Comparison of ENCODE assay signal across 8 cellular contexts in genomic region chr2:199458806-199459285, GRCh38. TPM values are rescaled to one million over a fixed set of nuclear protein-coding genes. Genes with fewer than 3 reads are reported as not detected.
DNase-seq lines count a peak whose midpoint lies in the region; ATAC-seq and TF ChIP-seq lines count a peak whose summit lies in the region.

No MANE protein-coding gene starts in this region.

- H3K9me3 ChIP-seq in GM23248 (ENCODE audit: low read depth): no peaks in the 10 kb centered on the region
- no peaks in the 10 kb centered on the region for H3K9me3 ChIP-seq in PC-3 (ENCODE audit: low read length)
- no peaks in the 10 kb centered on the region for H3K9me3 ChIP-seq in effector memory CD4-positive, alpha-beta T cell (ENCODE audit: control insufficient read depth, low read length)
- no peaks in the 10 kb centered on the region for H3K9me3 ChIP-seq in mucosa of stomach (ENCODE audit: control insufficient read depth, low read length)

- POLR2A ChIA-PET in PC-3 (lab: Charles Lee; ENCODE audit: unreplicated experiment): no interaction called here

- H3K27ac ChIP-seq in GM23248 (peak overlapping the region; percentile 80), PC-3 (ENCODE audit: low read length) (peak overlapping the region; percentile 75)
- no peak overlapping the region for H3K27ac ChIP-seq in effector memory CD4-positive, alpha-beta T cell (ENCODE audit: insufficient read depth, low read length, poor library complexity, severe bottlenecking)

- peak; percentile 61 for DNase-seq in GM06990 (ENCODE audit: extremely low read depth, insufficient read length)
- peak; percentile 71 for DNase-seq in GM23248
- peak; percentile 29 for DNase-seq in PC-3
- no peak for DNase-seq in effector memory CD4-positive, alpha-beta T cell
- no peak for DNase-seq in globus pallidus (ENCODE audit: low spot score)
- no peak for DNase-seq in ACHN
- DNase-seq in SW480 (ENCODE audit: low spot score): no peak

- H2AFZ ChIP-seq in GM23248: peak overlapping the region; percentile 91
- peak overlapping the region; percentile 97 for H2AFZ ChIP-seq in PC-3 (ENCODE audit: low read length)

- no peaks in the 10 kb centered on the region for H3K9me2 ChIP-seq in GM23248 (ENCODE audit: insufficient read depth)
- no peaks in the 10 kb centered on the region for H3K9me2 ChIP-seq in PC-3 (replicated peaks; ENCODE audit: low read length)

- H3K9ac ChIP-seq in GM23248 (peak overlapping the region; percentile 87), PC-3 (ENCODE audit: low read length) (peak overlapping the region; percentile 90), mucosa of stomach (ENCODE audit: low read length) (peak overlapping the region; percentile 70)

- peaks cover 53% of the 10 kb centered on the region for H3K79me2 ChIP-seq in GM23248 (ENCODE audit: insufficient read depth)
- H3K79me2 ChIP-seq in PC-3 (ENCODE audit: low read length): no peaks in the 10 kb centered on the region

- no TSS peak for BruUV-seq in PC-3 (replicated peaks; lab: Mats Ljungman, UMichigan)

- peaks cover 19% of the 10 kb centered on the region for H3F3A ChIP-seq in GM23248 (ENCODE audit: insufficient read depth)
- no peaks in the 10 kb centered on the region for H3F3A ChIP-seq in PC-3 (ENCODE audit: low read length, unreplicated experiment)

- in situ Hi-C loops in GM23248 (cut with MboI): no loop called here
- in situ Hi-C loops in ACHN (cut with HindIII; ENCODE audit: low pct_ligation_motif_present, low pct_unique_long_range_greater_than_20kb, low sequenced_read_pairs): no loop called here

- 0 to 1% methylated on average over 49 to 53 of the region's 56 CpGs for WGBS in GM23248 (ENCODE audit: low coverage in 1 of 2, low lambda C conversion rate in 2 of 2, missing lambda C conversion rate in 2 of 2), 2 experiments

- H3K36me3 ChIP-seq in GM06990 (ENCODE audit: control insufficient read depth, insufficient read depth, low read length) (no peaks in the 10 kb centered on the region), GM23248 (ENCODE audit: low read depth) (0 out of 2 replicates have a peak, but pooled peaks cover 4% of the 10 kb centered on the region), PC-3 (ENCODE audit: low read depth, low read length) (no peaks in the 10 kb centered on the region), mucosa of stomach (ENCODE audit: control insufficient read depth, insufficient read depth, low read length) (no peaks in the 10 kb centered on the region)
- no peaks in the 10 kb centered on the region for H3K36me3 ChIP-seq in effector memory CD4-positive, alpha-beta T cell (ENCODE audit: control insufficient read depth, insufficient read depth, low read length)

- H3K4me1 ChIP-seq in GM23248 (ENCODE audit: insufficient read depth): peaks cover 27% of the 10 kb centered on the region
- H3K4me1 ChIP-seq in PC-3 (ENCODE audit: insufficient read depth, low read length): peaks cover 14% of the 10 kb centered on the region
- H3K4me1 ChIP-seq in effector memory CD4-positive, alpha-beta T cell (ENCODE audit: control insufficient read depth, insufficient read depth, low read length, poor library complexity, severe bottlenecking): peaks cover 43% of the 10 kb centered on the region
- peaks cover 39% of the 10 kb centered on the region for H3K4me1 ChIP-seq in mucosa of stomach (ENCODE audit: control insufficient read depth, insufficient read depth, low read length)

- peak; percentile 16 for ATAC-seq in PC-3

- H3K4me3 ChIP-seq in GM06990 (replicated peaks; ENCODE audit: low read depth, low read length) (peak overlapping the region; percentile 78), GM23248 (peak overlapping the region; percentile 89), PC-3 (ENCODE audit: low read length) (peak overlapping the region; percentile 79), mucosa of stomach (ENCODE audit: low read length) (peak overlapping the region; percentile 33)
- peak overlapping the region; percentile 92 for H3K4me3 ChIP-seq in effector memory CD4-positive, alpha-beta T cell (ENCODE audit: insufficient read depth, low read depth, low read length, poor library complexity, severe bottlenecking)

- H3K4me2 ChIP-seq in GM23248 (ENCODE audit: unreplicated experiment) (peak overlapping the region; percentile 91), PC-3 (ENCODE audit: low read length) (peak overlapping the region; percentile 90)

- no peaks in the 10 kb centered on the region for H4K20me1 ChIP-seq in GM23248 (ENCODE audit: insufficient read depth)
- no peaks in the 10 kb centered on the region for H4K20me1 ChIP-seq in PC-3 (ENCODE audit: low read length)

- CTCF ChIA-PET in PC-3 (lab: Charles Lee): interaction anchor here (0.6 kb wide), 1 partner anchor 914 kb away, joined by 4 read pairs; no protein-coding TSS in a partner anchor

- TF ChIP-seq CTCF in GM06990 (IDR thresholded peaks at IDR 0.05; ENCODE audit: insufficient read depth, low read length, poor library complexity, severe bottlenecking) (no peak), PC-3 (conservative IDR thresholded peaks at IDR 0.05; ENCODE audit: low read depth, low read length) (0 out of 2 replicates have a peak, but pooled peaks have one; percentile 15)

- intact Hi-C loops in PC-3 (cut with micrococcal nuclease): loop anchor here (1.0 to 2.0 kb wide), 3 partner anchors 93 to 198 kb away; no protein-coding TSS in a partner anchor

- no peaks in the 10 kb centered on the region; the same call in none of the 2 replicates for H3K27me3 ChIP-seq in GM06990 (replicated peaks; ENCODE audit: control insufficient read depth, insufficient read depth, low read length)
- H3K27me3 ChIP-seq in GM23248 (replicated peaks; ENCODE audit: insufficient read depth): no peaks in the 10 kb centered on the region
- H3K27me3 ChIP-seq in PC-3 (ENCODE audit: low read length): no peaks in the 10 kb centered on the region
- H3K27me3 ChIP-seq in effector memory CD4-positive, alpha-beta T cell (replicated peaks; ENCODE audit: control insufficient read depth, insufficient read depth, low read length, poor library complexity, severe bottlenecking): peaks cover 78% of the 10 kb centered on the region
- peaks cover 76% of the 10 kb centered on the region for H3K27me3 ChIP-seq in mucosa of stomach (ENCODE audit: control insufficient read depth, insufficient read depth, low read length)

RNA-seq across cellular contexts. Expression of gene SATB2, which starts 1.1 kb away (rescaled TPM):
- 6.3 and 9.9 TPM in 2 replicates for total RNA-seq in GM23248 (2014; rRNA removed; shearing (Covaris generic))
- polyA plus RNA-seq in GM23248 (2016; fragmentation: Nextera tagmentation; extraction: Ambion mirVana): 2.1 and 3.0 TPM in 2 replicates
- 3.0 and 5.1 TPM in 2 replicates for total RNA-seq in PC-3 (2014; rRNA removed)

Comparison
In these comparisons a context has a peak if more than half of its experiments do, and no peak if none do; other contexts are left out.
1. DNase-seq: peak in GM06990 (single experiment), GM23248 (single experiment) and PC-3 (single experiment); none in effector memory CD4-positive, alpha-beta T cell (0 of 3), globus pallidus (single experiment), ACHN (single experiment) and SW480 (single experiment).
2. H3K4me3 ChIP-seq: peak in every context shown above with its lines; median percentile 92 in effector memory CD4-positive, alpha-beta T cell; 89 in GM23248; 79 in PC-3; 78 in GM06990; 33 in mucosa of stomach.
3. Peak in every context shown above with its lines, with median percentiles within 50 percentile points of each other: H3K9ac ChIP-seq.